ENCODE assay signal across 8 cellular contexts in genomic region chr18:79668203-79668602, GRCh38.
"Had no signal": no experiment of that assay in that cellular context is flagged by ENCODE, and none has a peak within 500 bp of the region (broad histone marks: within the 10 kb centered on the region; RNA-seq: fewer than 3 reads in every experiment).

No MANE protein-coding gene starts in this region.

- ATAC-seq: GM12878 had no signal

- H3K4me3 ChIP-seq: GM12878 had no signal

- DNase-seq: GDM1, GF-D8 had no signal

- FAIRE-seq: G401.6, GM12891, GM12892, GM18507, GM19239 had no signal
